In the genomic region with DNA sequence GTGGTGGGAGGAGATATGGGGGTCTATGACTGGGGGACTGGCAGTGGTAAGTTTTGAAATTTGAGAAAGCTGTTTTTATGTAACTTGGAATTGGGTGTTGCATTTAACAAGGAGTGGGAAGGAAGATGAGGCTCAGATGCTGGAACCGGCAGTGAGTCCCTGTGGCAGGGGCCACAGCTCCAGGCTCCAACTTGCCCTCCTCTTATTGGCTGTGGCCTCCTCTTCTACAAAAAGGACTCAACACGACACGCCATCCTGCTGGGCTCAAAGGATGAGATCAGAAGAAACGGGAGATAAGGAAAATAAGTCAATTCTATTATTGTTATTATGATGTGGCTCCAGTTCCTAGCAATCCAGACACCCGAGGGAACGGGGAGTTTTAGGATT, we compare ENCODE assay signal across 1 cellular context.
TF ChIP-seq lines count a peak whose summit lies in the region.

No MANE protein-coding gene starts in this region.

TF ChIP-seq in IMR-90, 13 proteins besides CTCF, POLR2A, EP300 and RAD21 (continued from another document):
- TF ChIP-seq CEBPB (IDR thresholded peaks at IDR 0.05; ENCODE audit: low read depth, low read length) (no peak), FOS (IDR thresholded peaks at IDR 0.05; ENCODE audit: low read depth, low read length) (no peak), MAFK (IDR thresholded peaks at IDR 0.05; ENCODE audit: low read depth, low read length) (no peak), CHD1 (IDR thresholded peaks at IDR 0.05; ENCODE audit: low read depth, low read length) (no peak), RCOR1 (IDR thresholded peaks at IDR 0.05; ENCODE audit: insufficient replicate concordance, low read length) (no peak), NFE2L2 (IDR thresholded peaks at IDR 0.05; ENCODE audit: low read depth, low read length) (no peak), MAZ (IDR thresholded peaks at IDR 0.05; ENCODE audit: borderline replicate concordance, low read depth, low read length) (no peak), USF2 (IDR thresholded peaks at IDR 0.05; ENCODE audit: low read depth, low read length) (no peak), SMC3 (IDR thresholded peaks at IDR 0.05; ENCODE audit: low read depth, low read length) (no peak), BHLHE40 (IDR thresholded peaks at IDR 0.05; ENCODE audit: low read depth, low read length) (no peak)
